11 cellular contexts compared by ENCODE assay signal in genomic region chr9:131735238-131736181, GRCh38. TPM values are rescaled to one million over a fixed set of nuclear protein-coding genes. Genes with fewer than 3 reads are reported as not detected.
A peak's percentile ranks its signal among the peaks of the same experiment; 100 is the strongest.
DNase-seq lines count a peak whose midpoint lies in the region; ATAC-seq and TF ChIP-seq lines count a peak whose summit lies in the region.
"Had no signal": no experiment of that assay in that cellular context is flagged by ENCODE, and none has a peak within 500 bp of the region (broad histone marks: within the 10 kb centered on the region; RNA-seq: fewer than 3 reads in every experiment).

No MANE protein-coding gene starts in this region.

- H3K27me3 ChIP-seq in thyroid gland: no peaks in the 10 kb centered on the region
- H3K27me3 ChIP-seq in MG63: no peaks in the 10 kb centered on the region
- H3K27me3 ChIP-seq: BE2C had no signal

- POLR2A ChIA-PET in activated B cell treated with CpG ODN at 0.5 μM for 24 hours (lab: Charles Lee): interaction anchor here (0.7 to 24.2 kb wide), 9 partner anchors 6 to 110 kb away, joined by 3 to 683 read pairs (median 6); no protein-coding TSS in a partner anchor

- H3K36me3 Mint-ChIP-seq in activated naive CD4-positive, alpha-beta T cell treated with anti-CD3 and anti-CD28 coated beads, Interleukin-2, amount 10 ng/mL, durations not matched to agents 7 days and 5 days: peaks cover 36% of the 10 kb centered on the region
- H3K36me3 Mint-ChIP-seq in activated B cell treated with CpG ODN at 0.5 μM for 24 hours (ENCODE audit: low read depth): peaks cover 50% of the 10 kb centered on the region

- ATAC-seq in activated B cell treated with CpG ODN at 0.5 μM for 24 hours (ENCODE audit: low read depth) (no peak), left lobe of liver (peak; percentile 48), GM19397 (IDR thresholded peaks at IDR 0.05; ENCODE audit: unreplicated experiment) (no peak), GM21381 (IDR thresholded peaks at IDR 0.05; ENCODE audit: unreplicated experiment) (no peak)
- ATAC-seq: K562 had no signal

- CTCF ChIA-PET in activated naive CD4-positive, alpha-beta T cell treated with anti-CD3 and anti-CD28 coated beads, Interleukin-2, amount 10 ng/mL, durations not matched to agents 7 days and 5 days (lab: Charles Lee): interaction anchor here (0.8 to 7.0 kb wide), 4 partner anchors 8 to 144 kb away, joined by 3 to 30 read pairs (median 4); no protein-coding TSS in a partner anchor
- CTCF ChIA-PET in activated B cell treated with CpG ODN at 0.5 μM for 24 hours (lab: Charles Lee): interaction anchor here (1.1 to 1.6 kb wide), 5 partner anchors 8 to 106 kb away, joined by 4 to 5 read pairs (median 4); no protein-coding TSS in a partner anchor

- H3K27me3 Mint-ChIP-seq in activated naive CD4-positive, alpha-beta T cell treated with anti-CD3 and anti-CD28 coated beads, Interleukin-2, amount 10 ng/mL, durations not matched to agents 7 days and 5 days: no peaks in the 10 kb centered on the region
- H3K27me3 Mint-ChIP-seq in activated B cell treated with CpG ODN at 0.5 μM for 24 hours: no peaks in the 10 kb centered on the region

- peak overlapping the region; percentile 54 for H3K4me3 Mint-ChIP-seq in activated naive CD4-positive, alpha-beta T cell treated with anti-CD3 and anti-CD28 coated beads, Interleukin-2, amount 10 ng/mL, durations not matched to agents 7 days and 5 days
- H3K4me3 Mint-ChIP-seq in activated B cell treated with CpG ODN at 0.5 μM for 24 hours: peak overlapping the region; percentile 79

- intact Hi-C loops in activated B cell treated with CpG ODN at 0.5 μM for 24 hours (cut with micrococcal nuclease): no loop called here
- intact Hi-C loops in thyroid gland (cut with DNase I): loop anchor here (5.0 kb wide), 1 partner anchor 128 kb away; no protein-coding TSS in a partner anchor

- H3K36me3 ChIP-seq in thyroid gland (no peaks in the 10 kb centered on the region), MG63 (0 out of 2 replicates have a peak, but pooled peaks cover 7% of the 10 kb centered on the region)
- H3K36me3 ChIP-seq: BE2C had no signal

- TF ChIP-seq CTCF in activated B cell treated with CpG ODN at 0.5 μM for 24 hours (IDR thresholded peaks at IDR 0.05) (no peak), thyroid gland (IDR thresholded peaks at IDR 0.05) (no peak)

- no peak for DNase-seq in activated naive CD4-positive, alpha-beta T cell treated with anti-CD3 and anti-CD28 coated beads, Interleukin-2, amount 10 ng/mL, durations not matched to agents 7 days and 5 days
- DNase-seq in activated naive CD4-positive, alpha-beta T cell treated with Interleukin-2 at 50 U/mL for 16 hours: no peak
- DNase-seq in activated B cell treated with CpG ODN at 0.5 μM for 24 hours: no peak
- peak; percentile 82 for DNase-seq in left lobe of liver (ENCODE audit: low spot score)
- DNase-seq in thyroid gland: no peak
- no peak for DNase-seq in MG63
- DNase-seq: occipital lobe had no signal

- 77 to 84% methylated on average over 14 to 15 of the region's 15 CpGs for WGBS in thyroid gland, 2 donors

- peak overlapping the region in 2 of 3 donors; percentile 32 to 68 for H3K27ac ChIP-seq in thyroid gland

- H3K4me1 Mint-ChIP-seq in activated naive CD4-positive, alpha-beta T cell treated with anti-CD3 and anti-CD28 coated beads, Interleukin-2, amount 10 ng/mL, durations not matched to agents 7 days and 5 days: peaks cover 85% of the 10 kb centered on the region
- peaks cover 85% of the 10 kb centered on the region for H3K4me1 Mint-ChIP-seq in activated B cell treated with CpG ODN at 0.5 μM for 24 hours

- no peaks in the 10 kb centered on the region for H3K9me3 Mint-ChIP-seq in activated naive CD4-positive, alpha-beta T cell treated with anti-CD3 and anti-CD28 coated beads, Interleukin-2, amount 10 ng/mL, durations not matched to agents 7 days and 5 days
- H3K9me3 Mint-ChIP-seq in activated B cell treated with CpG ODN at 0.5 μM for 24 hours: no peaks in the 10 kb centered on the region

- TF ChIP-seq POLR2A in thyroid gland (IDR thresholded peaks at IDR 0.05): no peak

- peaks cover 23 to 70% of the 10 kb centered on the region in 2 donors for H3K4me1 ChIP-seq in thyroid gland

- H3K4me3 ChIP-seq in thyroid gland (replicated peaks in 1 of 3): no peak overlapping the region
- no peak overlapping the region for H3K4me3 ChIP-seq in MG63
- H3K4me3 ChIP-seq: K562 had no signal

- peak overlapping the region; percentile 97 for H3K27ac Mint-ChIP-seq in activated naive CD4-positive, alpha-beta T cell treated with anti-CD3 and anti-CD28 coated beads, Interleukin-2, amount 10 ng/mL, durations not matched to agents 7 days and 5 days
- H3K27ac Mint-ChIP-seq in activated B cell treated with CpG ODN at 0.5 μM for 24 hours: peak overlapping the region; percentile 89

- H3K9me3 ChIP-seq in thyroid gland: no peaks in the 10 kb centered on the region
- H3K9me3 ChIP-seq in MG63: no peaks in the 10 kb centered on the region
- H3K9me3 ChIP-seq: BE2C had no signal

RNA-seq across cellular contexts. Expression of gene RAPGEF1, which starts 4.4 kb away (rescaled TPM):
- total RNA-seq in activated B cell treated with CpG ODN at 0.5 μM for 24 hours (278 and 318 TPM in 2 replicates), left lobe of liver (36.9 TPM), thyroid gland (10 to 100 TPM; 39.6 to 52.5 (median 44.9) TPM)
- 19.0 and 31.3 TPM in 2 replicates for total RNA-seq in MG63 (2014; rRNA removed; shearing (Covaris generic); ENCODE audit: low replicate concordance)
